ENCODE assay signal across 11 cellular contexts in the genomic region with DNA sequence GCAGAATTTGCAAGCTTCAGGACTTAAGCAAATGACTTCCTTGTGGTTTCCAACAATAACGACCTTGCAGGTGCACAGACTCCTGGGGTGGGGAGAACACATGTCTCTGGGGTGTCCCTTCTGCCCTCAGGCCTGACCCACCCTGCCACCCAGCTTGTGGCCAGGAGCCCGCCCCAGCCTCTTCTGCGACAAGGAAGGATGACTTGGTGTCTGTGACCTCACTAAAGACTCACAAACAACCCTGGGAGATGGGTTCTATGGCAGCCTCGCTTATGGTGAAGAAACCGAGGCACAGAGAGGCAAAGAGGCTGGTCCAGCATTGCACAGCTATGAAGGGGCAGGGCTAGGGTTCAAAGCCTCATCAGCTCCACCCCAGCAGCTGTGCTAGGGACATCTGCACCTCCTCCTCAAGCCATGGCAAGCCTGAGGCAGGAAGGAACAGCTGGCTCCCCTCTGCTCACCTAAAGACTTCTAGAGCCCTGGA. TPM values are rescaled to one million over a fixed set of nuclear protein-coding genes. Genes with fewer than 3 reads are reported as not detected.
DNase-seq lines count a peak whose midpoint lies in the region; ATAC-seq lines count a peak whose summit lies in the region.
"Had no signal": no experiment of that assay in that cellular context is flagged by ENCODE, and none has a peak within 500 bp of the region (broad histone marks: within the 10 kb centered on the region; RNA-seq: fewer than 3 reads in every experiment).

No MANE protein-coding gene starts in this region.

- H3K9me3 Mint-ChIP-seq in activated naive CD4-positive, alpha-beta T cell treated with anti-CD3 and anti-CD28 coated beads, Interleukin-2, amount 10 ng/mL, durations not matched to agents 7 days and 5 days = no peaks in the 10 kb centered on the region
- H3K9me3 Mint-ChIP-seq in stimulated activated naive B cell treated with anti-CD40 and anti-IgM and Interleukin-4, amounts not matched to agents 10 μg/mL and 1 μg/mL and 100 μg/mL, for 72 hours = no peaks in the 10 kb centered on the region

- peaks cover under 1% of the 10 kb centered on the region for H3K27me3 Mint-ChIP-seq in activated naive CD4-positive, alpha-beta T cell treated with anti-CD3 and anti-CD28 coated beads, Interleukin-2, amount 10 ng/mL, durations not matched to agents 7 days and 5 days
- no peaks in the 10 kb centered on the region for H3K27me3 Mint-ChIP-seq in stimulated activated naive B cell treated with anti-CD40 and anti-IgM and Interleukin-4, amounts not matched to agents 10 μg/mL and 1 μg/mL and 100 μg/mL, for 72 hours

- H3K27ac Mint-ChIP-seq in activated naive CD4-positive, alpha-beta T cell treated with anti-CD3 and anti-CD28 coated beads, Interleukin-2, amount 10 ng/mL, durations not matched to agents 7 days and 5 days = peak overlapping the region; percentile 85
- H3K27ac Mint-ChIP-seq in stimulated activated naive B cell treated with anti-CD40 and anti-IgM and Interleukin-4, amounts not matched to agents 10 μg/mL and 1 μg/mL and 100 μg/mL, for 72 hours = peak overlapping the region; percentile 80

- peaks cover 65% of the 10 kb centered on the region for H3K4me1 Mint-ChIP-seq in activated naive CD4-positive, alpha-beta T cell treated with anti-CD3 and anti-CD28 coated beads, Interleukin-2, amount 10 ng/mL, durations not matched to agents 7 days and 5 days
- H3K4me1 Mint-ChIP-seq in stimulated activated naive B cell treated with anti-CD40 and anti-IgM and Interleukin-4, amounts not matched to agents 10 μg/mL and 1 μg/mL and 100 μg/mL, for 72 hours = peaks cover 63 to 83% of the 10 kb centered on the region in 2 donors

- peak; percentile 50 to 55 for ATAC-seq in stimulated activated naive B cell treated with anti-CD40 and anti-IgM and Interleukin-4, amounts not matched to agents 10 μg/mL and 1 μg/mL and 100 μg/mL, for 72 hours (replicated peaks)

- peak; percentile 10 to 15 for DNase-seq in activated CD4-positive, alpha-beta T cell treated with anti-CD3 and anti-CD28 coated beads for 4 hours
- DNase-seq in activated CD4-positive, alpha-beta T cell treated with anti-CD3 and anti-CD28 coated beads for 1 hour = no peak
- DNase-seq in MV-4-11 (lab: John Stamatoyannopoulos, UW) = peak; percentile 59
- DNase-seq in activated naive CD4-positive, alpha-beta T cell treated with anti-CD3 and anti-CD28 coated beads, Interleukin-2, amount 10 ng/mL, durations not matched to agents 7 days and 5 days = peak; percentile 51
- peak; percentile 60 for DNase-seq in stimulated activated naive B cell treated with anti-CD40 and anti-IgM and Interleukin-4, amounts not matched to agents 10 μg/mL and 1 μg/mL and 100 μg/mL, for 72 hours
- DNase-seq in amniotic stem cell (lab: John Stamatoyannopoulos, UW) = no peak
- no peak for DNase-seq in ureter (ENCODE audit: low spot score)
- DNase-seq in NCI-H187 treated with DMSO at 0.1 percent for 48 hours (lab: John Stamatoyannopoulos, UW) = no peak
- DNase-seq: C1 segment of cervical spinal cord, NCI-H1048 had no signal

- CTCF ChIA-PET in activated naive CD4-positive, alpha-beta T cell treated with anti-CD3 and anti-CD28 coated beads, Interleukin-2, amount 10 ng/mL, durations not matched to agents 7 days and 5 days (lab: Charles Lee) = interaction anchor here (0.6 to 2.8 kb wide), 4 partner anchors 16 to 48 kb away, joined by 3 to 11 read pairs (median 4); no protein-coding TSS in a partner anchor

- H3K36me3 Mint-ChIP-seq in activated naive CD4-positive, alpha-beta T cell treated with anti-CD3 and anti-CD28 coated beads, Interleukin-2, amount 10 ng/mL, durations not matched to agents 7 days and 5 days = peaks cover 50% of the 10 kb centered on the region
- peaks cover 11 to 15% of the 10 kb centered on the region in 2 donors for H3K36me3 Mint-ChIP-seq in stimulated activated naive B cell treated with anti-CD40 and anti-IgM and Interleukin-4, amounts not matched to agents 10 μg/mL and 1 μg/mL and 100 μg/mL, for 72 hours

- peak overlapping the region; percentile 85 for H3K4me3 Mint-ChIP-seq in activated naive CD4-positive, alpha-beta T cell treated with anti-CD3 and anti-CD28 coated beads, Interleukin-2, amount 10 ng/mL, durations not matched to agents 7 days and 5 days
- H3K4me3 Mint-ChIP-seq in stimulated activated naive B cell treated with anti-CD40 and anti-IgM and Interleukin-4, amounts not matched to agents 10 μg/mL and 1 μg/mL and 100 μg/mL, for 72 hours = peak overlapping the region; percentile 82 to 85

RNA-seq across cellular contexts. Expression of gene ATP2A3, which starts 2.6 kb away (rescaled TPM):
- total RNA-seq in ureter = 36.3 TPM

RNA-seq across cellular contexts. Expression of gene P2RX1, which starts 45.3 kb away (rescaled TPM):
- 44.3 TPM for total RNA-seq in ureter
- total RNA-seq: activated CD8-positive, alpha-beta memory T cell treated with anti-CD3 and anti-CD28 coated beads for 36 hours had no signal

Comparison
In these comparisons a context has a peak if more than half of its experiments do, and no peak if none do; other contexts are left out.
1. DNase-seq: peak in activated CD4-positive, alpha-beta T cell treated with anti-CD3 and anti-CD28 coated beads for 4 hours (2 of 2), MV-4-11 (single experiment), activated naive CD4-positive, alpha-beta T cell treated with anti-CD3 and anti-CD28 coated beads, Interleukin-2, amount 10 ng/mL, durations not matched to agents 7 days and 5 days (single experiment) and stimulated activated naive B cell treated with anti-CD40 and anti-IgM and Interleukin-4, amounts not matched to agents 10 μg/mL and 1 μg/mL and 100 μg/mL, for 72 hours (single experiment); none in activated CD4-positive, alpha-beta T cell treated with anti-CD3 and anti-CD28 coated beads for 1 hour (single experiment), amniotic stem cell (single experiment), ureter (single experiment) and NCI-H187 treated with DMSO at 0.1 percent for 48 hours (single experiment).